In the genomic region with DNA sequence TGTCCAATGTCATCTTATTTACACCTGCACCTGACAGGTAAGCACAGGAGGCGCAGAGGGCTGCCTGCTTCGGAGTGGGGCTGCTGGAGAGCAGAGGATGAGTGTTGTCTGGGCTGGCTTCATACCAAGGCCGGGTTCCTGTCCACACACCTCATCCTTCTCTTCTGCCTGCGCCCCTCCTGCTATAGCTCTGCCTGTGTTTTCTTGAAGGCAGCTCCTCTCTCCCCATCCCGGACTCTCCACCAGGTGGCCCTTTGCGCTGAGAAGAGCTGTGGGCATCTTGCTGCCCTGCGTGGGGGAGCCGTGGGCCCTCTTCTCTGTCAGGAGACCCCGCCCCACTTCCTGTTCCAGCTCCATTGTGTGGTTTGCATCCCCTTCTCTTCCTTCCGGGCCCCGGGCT, we compare ENCODE assay signal across 11 cellular contexts. TPM values are rescaled to one million over a fixed set of nuclear protein-coding genes. Genes with fewer than 3 reads are reported as not detected.
DNase-seq lines count a peak whose midpoint lies in the region; ATAC-seq and TF ChIP-seq lines count a peak whose summit lies in the region.
"Had no signal": no experiment of that assay in that cellular context is flagged by ENCODE, and none has a peak within 500 bp of the region (broad histone marks: within the 10 kb centered on the region; RNA-seq: fewer than 3 reads in every experiment).

No MANE protein-coding gene starts in this region.

- intact Hi-C loops in Right ventricle myocardium inferior (cut with DNase I) (no loop called here), Right ventricle myocardium superior (cut with DNase I) (no loop called here)

- peak overlapping the region; percentile 22 for H3K27ac Mint-ChIP-seq in type B pancreatic cell

- in situ Hi-C loops in astrocyte of the spinal cord (cut with HindIII; ENCODE audit: low sequenced_read_pairs): no loop called here

- DNase-seq in Right ventricle myocardium inferior (ENCODE audit: missing footprints) (peak; percentile 30), Right ventricle myocardium superior (no peak), astrocyte of the spinal cord (ENCODE audit: low read depth, low spot score) (no peak), iPS-NIHi7 (ENCODE audit: extremely low spot score) (peak; percentile 62), type B pancreatic cell (ENCODE audit: extremely low spot score, unreplicated experiment) (no peak), HUDEP-2 (lab: John Stamatoyannopoulos, UW; ENCODE audit: unreplicated experiment in 76 of 76) (no peak)
- DNase-seq: activated CD4-positive, alpha-beta T cell treated with anti-CD3 and anti-CD28 coated beads, Interleukin-2, amount 50 U/mL, for 1 hour; cerebellar nuclear complex; kidney glomerular epithelial cell had no signal

- no peak for ATAC-seq in Right ventricle myocardium inferior
- no peak for ATAC-seq in Right ventricle myocardium superior (ENCODE audit: poor library complexity)
- no peak for ATAC-seq in HG03097 (IDR thresholded peaks at IDR 0.05; ENCODE audit: low FRiP score, unreplicated experiment)
- no peak for ATAC-seq in GM18502 (IDR thresholded peaks at IDR 0.05; ENCODE audit: poor library complexity, unreplicated experiment)

- no peaks in the 10 kb centered on the region for H3K9me3 Mint-ChIP-seq in type B pancreatic cell

- TF ChIP-seq CTCF in astrocyte of the spinal cord (IDR thresholded peaks at IDR 0.05; ENCODE audit: low read depth, low read length) (peak; percentile 36), type B pancreatic cell (conservative IDR thresholded peaks at IDR 0.05) (peak; percentile 57)

- H3K4me1 Mint-ChIP-seq in type B pancreatic cell (ENCODE audit: unreplicated experiment): peaks cover 58% of the 10 kb centered on the region

- no peaks in the 10 kb centered on the region for H3K27me3 Mint-ChIP-seq in type B pancreatic cell

- H3K36me3 Mint-ChIP-seq in type B pancreatic cell: no peaks in the 10 kb centered on the region

- H3K4me3 Mint-ChIP-seq in type B pancreatic cell: peak overlapping the region; percentile 32

- no peak overlapping the region for H3K4me3 ChIP-seq in astrocyte of the spinal cord (ENCODE audit: low read depth, low read length)

RNA-seq across cellular contexts. Expression of gene ARHGEF10L, which starts 35.0 kb away (rescaled TPM):
- total RNA-seq in Right ventricle myocardium inferior (59.9 TPM), Right ventricle myocardium superior (55.6 TPM), type B pancreatic cell (ENCODE audit: low replicate concordance) (36.0 and 48.0 TPM in 2 replicates)

Comparison
In these comparisons a context has a peak if more than half of its experiments do, and no peak if none do; other contexts are left out.
1. DNase-seq: peak in Right ventricle myocardium inferior (single experiment) and iPS-NIHi7 (single experiment); none in Right ventricle myocardium superior (single experiment), astrocyte of the spinal cord (single experiment), type B pancreatic cell (single experiment) and HUDEP-2 (0 of 76).